In genomic region chr15:41969851-41970431, GRCh38 we compare ENCODE assay signal across 8 cellular contexts. TPM values are rescaled to one million over a fixed set of nuclear protein-coding genes. Genes with fewer than 3 reads are reported as not detected.
DNase-seq lines count a peak whose midpoint lies in the region; ATAC-seq and TF ChIP-seq lines count a peak whose summit lies in the region.

No MANE protein-coding gene starts in this region.

- TF ChIP-seq CTCF in DOHH2 (IDR thresholded peaks at IDR 0.05; ENCODE audit: low read depth, low read length, poor library complexity, severe bottlenecking) (no peak), brain (conservative IDR thresholded peaks at IDR 0.05) (no peak), natural killer cell (IDR thresholded peaks at IDR 0.05) (no peak)

- no peak for TF ChIP-seq POLR2A in erythroblast (IDR thresholded peaks at IDR 0.05; ENCODE audit: low read length)

- H3K9me2 ChIP-seq in DOHH2 (replicated peaks; ENCODE audit: control insufficient read depth, low read length): no peaks in the 10 kb centered on the region

- H3F3A ChIP-seq in DOHH2 (ENCODE audit: control insufficient read depth, insufficient read depth): peaks cover 25% of the 10 kb centered on the region

- H3K9me3 ChIP-seq in DOHH2 (ENCODE audit: control insufficient read depth, insufficient read depth, low read length): no peaks in the 10 kb centered on the region

- H3K4me1 Mint-ChIP-seq in brain (peaks cover 47% of the 10 kb centered on the region), natural killer cell (peaks cover 38 to 50% of the 10 kb centered on the region in 2 donors)

- peak overlapping the region; percentile 94 for H3K4me3 ChIP-seq in DOHH2 (ENCODE audit: low read length)

- 0 out of 2 replicates have a peak, but pooled peaks cover 7% of the 10 kb centered on the region for H3K27me3 ChIP-seq in DOHH2 (ENCODE audit: control insufficient read depth, low read length)

- H3K27ac Mint-ChIP-seq in brain (peak overlapping the region in 1 of 5 experiments; percentile 39), natural killer cell (peak overlapping the region; percentile 88 to 97)

- H3K36me3 Mint-ChIP-seq in brain (no peaks in the 10 kb centered on the region), natural killer cell (no peaks in the 10 kb centered on the region)

- H3K4me3 Mint-ChIP-seq in brain: peak overlapping the region in 4 of 5 experiments; percentile 30 to 91 (median 50)
- peak overlapping the region; percentile 7 for H3K4me3 Mint-ChIP-seq in natural killer cell

- H3K9me3 Mint-ChIP-seq in brain (no peaks in the 10 kb centered on the region), natural killer cell (no peaks in the 10 kb centered on the region)

- DNase-seq in M059J (ENCODE audit: low read depth): peak; percentile 72
- no peak for DNase-seq in natural killer cell
- DNase-seq in ACHN: no peak
- DNase-seq in erythroblast (lab: John Stamatoyannopoulos, UW): no peak
- no peak for DNase-seq in posterior cingulate gyrus
- no peak for DNase-seq in NCI-H2227 treated with DMSO at 0.1 percent for 48 hours (lab: John Stamatoyannopoulos, UW)

- H3K36me3 ChIP-seq in DOHH2 (ENCODE audit: control insufficient read depth, low read length): no peaks in the 10 kb centered on the region

- peaks cover 61% of the 10 kb centered on the region for H3K79me2 ChIP-seq in DOHH2 (ENCODE audit: control insufficient read depth, low read length)

- H3K27ac ChIP-seq in DOHH2 (ENCODE audit: low read depth, low read length): peak overlapping the region; percentile 78

- peaks cover 53% of the 10 kb centered on the region for H3K4me1 ChIP-seq in DOHH2 (ENCODE audit: control insufficient read depth, low read length)

- in situ Hi-C loops in ACHN (cut with HindIII; ENCODE audit: low pct_ligation_motif_present, low pct_unique_long_range_greater_than_20kb, low sequenced_read_pairs): no loop called here

- no peak for ATAC-seq in natural killer cell

- peaks cover 71% of the 10 kb centered on the region for H3K27me3 Mint-ChIP-seq in brain
- H3K27me3 Mint-ChIP-seq in natural killer cell (ENCODE audit: low read depth in 2 of 2): peaks cover 6 to 13% of the 10 kb centered on the region in 2 donors

- H3K4me2 ChIP-seq in DOHH2 (ENCODE audit: low read length): peak overlapping the region; percentile 77

- H4K20me1 ChIP-seq in DOHH2 (ENCODE audit: control insufficient read depth, insufficient read depth, low read depth, low read length): no peaks in the 10 kb centered on the region

- intact Hi-C loops in natural killer cell (cut with micrococcal nuclease) (no loop called here), posterior cingulate gyrus (cut with DNase I) (no loop called here)

RNA-seq across cellular contexts. Expression of gene EHD4, which starts 2.4 kb away (rescaled TPM):
- 21.8 and 28.6 TPM in 2 replicates for total RNA-seq in M059J (2014; rRNA removed; shearing (Covaris generic))
- 7.8 TPM for polyA plus RNA-seq in brain (ENCODE audit: insufficient read depth, low read depth, low replicate concordance)
- 10 to 100 TPM; 28.4 to 34.6 (median 31.7) TPM for total RNA-seq in natural killer cell

RNA-seq across cellular contexts. Expression of gene PLA2G4E, which starts 50.9 kb away (rescaled TPM):
- total RNA-seq in M059J (2014; rRNA removed; shearing (Covaris generic)): not detected in 2 replicates
- polyA plus RNA-seq in brain (ENCODE audit: insufficient read depth, low read depth, low replicate concordance): not detected
- total RNA-seq in natural killer cell: not detected
